In genomic region chr16:78669994-78670393, GRCh38 we compare ENCODE assay signal across 16 cellular contexts.
A peak's percentile ranks its signal among the peaks of the same experiment; 100 is the strongest.
DNase-seq lines count a peak whose midpoint lies in the region; ATAC-seq, FAIRE-seq and TF ChIP-seq lines count a peak whose summit lies in the region.
"Had no signal": no experiment of that assay in that cellular context is flagged by ENCODE, and none has a peak within 500 bp of the region (broad histone marks: within the 10 kb centered on the region; RNA-seq: fewer than 3 reads in every experiment).

No MANE protein-coding gene starts in this region.

- no peaks in the 10 kb centered on the region for H3K27me3 Mint-ChIP-seq in endothelial cell (ENCODE audit: unreplicated experiment)
- H3K27me3 Mint-ChIP-seq in activated naive CD8-positive, alpha-beta T cell treated with anti-CD3 and anti-CD28 coated beads for 36 hours, result no peaks in the 10 kb centered on the region
- H3K27me3 Mint-ChIP-seq: activated CD4-positive, alpha-beta T cell treated with anti-CD3 and anti-CD28 coated beads, Interleukin-2, amount 10 ng/mL, durations not matched to agents 7 days and 5 days; naive B cell had no signal

- no peaks in the 10 kb centered on the region for H3K9me3 Mint-ChIP-seq in endothelial cell (ENCODE audit: unreplicated experiment)
- H3K9me3 Mint-ChIP-seq in activated naive CD8-positive, alpha-beta T cell treated with anti-CD3 and anti-CD28 coated beads for 36 hours, result no peaks in the 10 kb centered on the region
- H3K9me3 Mint-ChIP-seq: activated CD4-positive, alpha-beta T cell treated with anti-CD3 and anti-CD28 coated beads, Interleukin-2, amount 10 ng/mL, durations not matched to agents 7 days and 5 days; naive B cell had no signal

- no peaks in the 10 kb centered on the region for H3K9me2 ChIP-seq in GM23248 (ENCODE audit: insufficient read depth)

- H3K9ac ChIP-seq in GM23248, result no peak overlapping the region

- no peak for FAIRE-seq in GM12892 (lab: Jason Lieb, UNC)

- H3K79me2 ChIP-seq in GM23248 (ENCODE audit: insufficient read depth), result no peaks in the 10 kb centered on the region

- H3K9me3 ChIP-seq in GM23248 (ENCODE audit: low read depth), result no peaks in the 10 kb centered on the region
- H3K9me3 ChIP-seq in right lobe of liver, result no peaks in the 10 kb centered on the region
- no peaks in the 10 kb centered on the region for H3K9me3 ChIP-seq in gastrocnemius medialis

- intact Hi-C loops in right lobe of liver (cut with DNase I), result no loop called here
- intact Hi-C loops in gastrocnemius medialis (cut with DNase I; ENCODE audit: low total_unique reads), result no loop called here

- peak overlapping the region; percentile 9 for H3K4me2 ChIP-seq in GM23248 (ENCODE audit: unreplicated experiment)

- TF ChIP-seq CTCF in endothelial cell (IDR thresholded peaks at IDR 0.05; ENCODE audit: unreplicated experiment) (no peak), right lobe of liver (IDR thresholded peaks at IDR 0.05) (no peak), gastrocnemius medialis (IDR thresholded peaks at IDR 0.05 in 4 of 5, conservative IDR thresholded peaks at IDR 0.05 in 1 of 5) (no peak), GM10266 (IDR thresholded peaks at IDR 0.05; ENCODE audit: control insufficient read depth, insufficient read depth, low read depth, missing control alignments) (no peak)

- in situ Hi-C loops in GM23248 (cut with MboI), result no loop called here
- in situ Hi-C loops in gastrocnemius medialis (cut with MboI; ENCODE audit: low sequenced_read_pairs in 4 of 4), result no loop called here

- ATAC-seq in right lobe of liver, result peak in 3 of 4 donors; percentile 48 to 78 (median 61)
- ATAC-seq in gastrocnemius medialis, result peak in 1 of 2 donors; percentile 24

- H3K27me3 ChIP-seq in GM23248 (replicated peaks; ENCODE audit: insufficient read depth) (no peaks in the 10 kb centered on the region), right lobe of liver (no peaks in the 10 kb centered on the region), gastrocnemius medialis (no peaks in the 10 kb centered on the region)

- H3K4me3 Mint-ChIP-seq in endothelial cell (ENCODE audit: unreplicated experiment), result no peak overlapping the region
- no peak overlapping the region for H3K4me3 Mint-ChIP-seq in activated naive CD8-positive, alpha-beta T cell treated with anti-CD3 and anti-CD28 coated beads for 36 hours
- H3K4me3 Mint-ChIP-seq: activated CD4-positive, alpha-beta T cell treated with anti-CD3 and anti-CD28 coated beads, Interleukin-2, amount 10 ng/mL, durations not matched to agents 7 days and 5 days; naive B cell had no signal

- H3K36me3 Mint-ChIP-seq in endothelial cell (ENCODE audit: low read depth, unreplicated experiment), result no peaks in the 10 kb centered on the region
- H3K36me3 Mint-ChIP-seq in activated naive CD8-positive, alpha-beta T cell treated with anti-CD3 and anti-CD28 coated beads for 36 hours, result no peaks in the 10 kb centered on the region
- H3K36me3 Mint-ChIP-seq: naive B cell had no signal

- peaks cover 15% of the 10 kb centered on the region for H3K4me1 Mint-ChIP-seq in endothelial cell (ENCODE audit: unreplicated experiment)
- no peaks in the 10 kb centered on the region for H3K4me1 Mint-ChIP-seq in activated naive CD8-positive, alpha-beta T cell treated with anti-CD3 and anti-CD28 coated beads for 36 hours
- H3K4me1 Mint-ChIP-seq: activated CD4-positive, alpha-beta T cell treated with anti-CD3 and anti-CD28 coated beads, Interleukin-2, amount 10 ng/mL, durations not matched to agents 7 days and 5 days had no signal

- DNase-seq in GM23248, result peak; percentile 55
- DNase-seq in endothelial cell (ENCODE audit: low spot score), result no peak
- peak in 1 of 3 donors; percentile 35 for DNase-seq in right lobe of liver
- no peak for DNase-seq in gastrocnemius medialis
- no peak for DNase-seq in GM10266 (ENCODE audit: extremely low spot score)
- no peak for DNase-seq in GM12892 (ENCODE audit: insufficient read length)
- no peak for DNase-seq in Ammon's horn (ENCODE audit: low spot score)
- DNase-seq in activated naive CD8-positive, alpha-beta T cell treated with anti-CD3 and anti-CD28 coated beads for 36 hours, result no peak
- DNase-seq: activated CD4-positive, alpha-beta T cell treated with anti-CD3 and anti-CD28 coated beads, Interleukin-2, amount 10 ng/mL, durations not matched to agents 7 days and 5 days; foreskin melanocyte; MM.1S; naive B cell; NCI-H2081; NCI-H82; SHP77; T-helper 9 cell had no signal

- H4K20me1 ChIP-seq in GM23248 (ENCODE audit: insufficient read depth), result no peaks in the 10 kb centered on the region

- H3K4me1 ChIP-seq in GM23248 (ENCODE audit: insufficient read depth) (peaks cover 10% of the 10 kb centered on the region), right lobe of liver (no peaks in the 10 kb centered on the region), gastrocnemius medialis (peaks cover 4 to 13% of the 10 kb centered on the region in 2 donors)

- no peak for TF ChIP-seq POLR2A in right lobe of liver (IDR thresholded peaks at IDR 0.05)
- TF ChIP-seq POLR2A in gastrocnemius medialis (IDR thresholded peaks at IDR 0.05), result no peak
- TF ChIP-seq POLR2A in GM12892 (IDR thresholded peaks at IDR 0.05; ENCODE audit: low read depth, low read length), result no peak

- 28 to 33% methylated on average over 9 of the region's 9 CpGs for WGBS in GM23248 (ENCODE audit: low coverage in 1 of 2, low lambda C conversion rate in 2 of 2, missing lambda C conversion rate in 2 of 2), 2 experiments
- WGBS in right lobe of liver (ENCODE audit: insufficient coverage, low coverage, low lambda C conversion rate, missing lambda C conversion rate), result 55% methylated on average over 9 of the region's 9 CpGs

- H3F3A ChIP-seq in GM23248 (ENCODE audit: insufficient read depth), result no peaks in the 10 kb centered on the region

- H3K4me3 ChIP-seq in GM23248 (no peak overlapping the region), right lobe of liver (no peak overlapping the region), gastrocnemius medialis (no peak overlapping the region)

- H3K36me3 ChIP-seq in GM23248 (ENCODE audit: low read depth) (no peaks in the 10 kb centered on the region), right lobe of liver (no peaks in the 10 kb centered on the region), gastrocnemius medialis (no peaks in the 10 kb centered on the region)

- H2AFZ ChIP-seq in GM23248, result peak overlapping the region; percentile 85

- H3K27ac Mint-ChIP-seq in endothelial cell (ENCODE audit: unreplicated experiment), result peak overlapping the region; percentile 53
- H3K27ac Mint-ChIP-seq in activated naive CD8-positive, alpha-beta T cell treated with anti-CD3 and anti-CD28 coated beads for 36 hours, result no peak overlapping the region
- H3K27ac Mint-ChIP-seq: activated CD4-positive, alpha-beta T cell treated with anti-CD3 and anti-CD28 coated beads, Interleukin-2, amount 10 ng/mL, durations not matched to agents 7 days and 5 days had no signal

- no peak overlapping the region for H3K27ac ChIP-seq in GM23248
- H3K27ac ChIP-seq in right lobe of liver, result peak overlapping the region in 1 of 3 donors; percentile 28
- peak overlapping the region; percentile 2 to 44 (median 9) for H3K27ac ChIP-seq in gastrocnemius medialis
